Comparison of ENCODE assay signal across 9 cellular contexts in the genomic region with DNA sequence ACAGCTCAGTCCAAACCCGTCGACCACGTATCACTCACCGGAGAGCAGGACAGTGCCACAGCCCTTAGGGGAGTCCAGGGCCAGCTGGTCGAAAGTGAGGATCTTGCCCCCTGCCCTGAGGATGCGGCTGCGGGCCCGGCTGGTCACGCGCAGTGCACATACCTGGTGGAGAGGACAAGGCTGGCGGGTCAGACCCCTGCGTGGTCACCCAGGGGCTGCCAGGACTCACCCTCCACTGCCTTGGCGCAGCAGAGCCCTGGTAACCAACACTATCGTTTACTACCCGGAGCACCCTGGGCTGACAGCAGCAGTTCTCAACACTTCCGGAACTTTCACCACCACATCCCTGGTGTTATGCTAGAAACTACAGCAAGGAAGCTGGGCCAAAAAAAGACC. TPM values are rescaled to one million over a fixed set of nuclear protein-coding genes. Genes with fewer than 3 reads are reported as not detected.
DNase-seq lines count a peak whose midpoint lies in the region; ATAC-seq, FAIRE-seq and TF ChIP-seq lines count a peak whose summit lies in the region.
"Had no signal": no experiment of that assay in that cellular context is flagged by ENCODE, and none has a peak within 500 bp of the region (broad histone marks: within the 10 kb centered on the region; RNA-seq: fewer than 3 reads in every experiment).

No MANE protein-coding gene starts in this region.

- TF ChIP-seq POLR2A in GM12891 (IDR thresholded peaks at IDR 0.05; ENCODE audit: low read depth, low read length) = no peak

- H3K4me3 ChIP-seq in PC-3 (ENCODE audit: low read length) (peak overlapping the region; percentile 100; the same call in 1 of the 2 replicates), osteoblast (ENCODE audit: insufficient read depth, low read length) (no peak overlapping the region)
- no peak overlapping the region for H3K4me3 ChIP-seq in effector memory CD4-positive, alpha-beta T cell (ENCODE audit: insufficient read depth, low read depth, low read length, poor library complexity, severe bottlenecking)

- H3K36me3 ChIP-seq in PC-3 (ENCODE audit: low read depth, low read length) = peaks cover 35% of the 10 kb centered on the region
- H3K36me3 ChIP-seq in effector memory CD4-positive, alpha-beta T cell (ENCODE audit: control insufficient read depth, insufficient read depth, low read length) = peaks cover 32% of the 10 kb centered on the region
- H3K36me3 ChIP-seq in osteoblast (ENCODE audit: insufficient read depth, low read length) = peaks cover 32% of the 10 kb centered on the region

- H3F3A ChIP-seq in PC-3 (ENCODE audit: low read length, unreplicated experiment) = no peaks in the 10 kb centered on the region

- H3K79me2 ChIP-seq in PC-3 (ENCODE audit: low read length) (peaks cover 42% of the 10 kb centered on the region), osteoblast (ENCODE audit: insufficient read depth, low read length) (peaks cover 47% of the 10 kb centered on the region)

- no peak overlapping the region for H2AFZ ChIP-seq in PC-3 (ENCODE audit: low read length)
- H2AFZ ChIP-seq in osteoblast (ENCODE audit: low read length) = no peak overlapping the region

- intact Hi-C loops in PC-3 (cut with micrococcal nuclease) = no loop called here

- H3K4me2 ChIP-seq in PC-3 (ENCODE audit: low read length) = peak overlapping the region; percentile 98; the same call in 1 of the 2 replicates
- peak overlapping the region; percentile 81 for H3K4me2 ChIP-seq in osteoblast (ENCODE audit: insufficient read depth, low read length)

- H3K9me3 ChIP-seq in PC-3 (ENCODE audit: low read length) (no peaks in the 10 kb centered on the region), osteoblast (ENCODE audit: low read depth, low read length) (no peaks in the 10 kb centered on the region)
- H3K9me3 ChIP-seq in effector memory CD4-positive, alpha-beta T cell (ENCODE audit: control insufficient read depth, low read length) = no peaks in the 10 kb centered on the region

- H3K4me1 ChIP-seq in PC-3 (ENCODE audit: insufficient read depth, low read length) (peaks cover 27% of the 10 kb centered on the region), osteoblast (ENCODE audit: insufficient read depth, low read length) (peaks cover 22% of the 10 kb centered on the region)
- H3K4me1 ChIP-seq in effector memory CD4-positive, alpha-beta T cell (ENCODE audit: control insufficient read depth, insufficient read depth, low read length, poor library complexity, severe bottlenecking) = peaks cover 32% of the 10 kb centered on the region

- peaks cover 32% of the 10 kb centered on the region for H4K20me1 ChIP-seq in PC-3 (ENCODE audit: low read length)
- peaks cover 41% of the 10 kb centered on the region for H4K20me1 ChIP-seq in osteoblast (ENCODE audit: insufficient read depth, low read length)

- H3K27me3 ChIP-seq in PC-3 (ENCODE audit: low read length) (no peaks in the 10 kb centered on the region), osteoblast (ENCODE audit: insufficient read depth, low read length) (no peaks in the 10 kb centered on the region)
- no peaks in the 10 kb centered on the region for H3K27me3 ChIP-seq in effector memory CD4-positive, alpha-beta T cell (replicated peaks; ENCODE audit: control insufficient read depth, insufficient read depth, low read length, poor library complexity, severe bottlenecking)

- ATAC-seq in PC-3 = no peak
- no peak for ATAC-seq in HG03039 (IDR thresholded peaks at IDR 0.05; ENCODE audit: unreplicated experiment)
- ATAC-seq in HG03354 (IDR thresholded peaks at IDR 0.05; ENCODE audit: poor library complexity, severe bottlenecking, unreplicated experiment) = no peak

- H3K27ac ChIP-seq in PC-3 (ENCODE audit: low read length) (no peak overlapping the region), osteoblast (ENCODE audit: low read depth, low read length) (no peak overlapping the region)
- peak overlapping the region; percentile 88 for H3K27ac ChIP-seq in effector memory CD4-positive, alpha-beta T cell (ENCODE audit: insufficient read depth, low read length, poor library complexity, severe bottlenecking)

- CTCF ChIA-PET in PC-3 (lab: Charles Lee) = no interaction called here

- H3K9me2 ChIP-seq in PC-3 (replicated peaks; ENCODE audit: low read length) = no peaks in the 10 kb centered on the region

- BruUV-seq in PC-3 (replicated peaks; lab: Mats Ljungman, UMichigan) = no TSS peak

- no peak for DNase-seq in GM12891 (ENCODE audit: insufficient read length, low spot score)
- DNase-seq in PC-3 = no peak
- no peak for DNase-seq in effector memory CD4-positive, alpha-beta T cell
- peak; percentile 87 for DNase-seq in osteoblast (ENCODE audit: insufficient read length, low spot score, missing footprints)
- DNase-seq in DMS153 (lab: John Stamatoyannopoulos, UW) = no peak
- DNase-seq in effector CD8-positive, alpha-beta T cell (lab: John Stamatoyannopoulos, UW) = no peak
- DNase-seq: NCI-H510A had no signal

- no peak overlapping the region for H3K9ac ChIP-seq in PC-3 (ENCODE audit: low read length)

- TF ChIP-seq CTCF in PC-3 (conservative IDR thresholded peaks at IDR 0.05; ENCODE audit: low read depth, low read length) (no peak), osteoblast (IDR thresholded peaks at IDR 0.05; ENCODE audit: extremely low read depth, low read depth, low read length) (no peak)

- no peak for FAIRE-seq in GM12891 (lab: Jason Lieb, UNC)

- POLR2A ChIA-PET in PC-3 (lab: Charles Lee; ENCODE audit: unreplicated experiment) = no interaction called here

TF ChIP-seq in GM12891, 5 proteins besides CTCF, POLR2A, EP300 and RAD21:
- TF ChIP-seq PAX5 (IDR thresholded peaks at IDR 0.05; ENCODE audit: insufficient read depth, low read length, severe bottlenecking) = no peak
- TF ChIP-seq POU2F2 (IDR thresholded peaks at IDR 0.05; ENCODE audit: low read depth, low read length) = no peak
- TF ChIP-seq TAF1 (IDR thresholded peaks at IDR 0.05; ENCODE audit: low read depth, low read length) = no peak
- no peak for TF ChIP-seq SPI1 (IDR thresholded peaks at IDR 0.05; ENCODE audit: low read depth, low read length)
- TF ChIP-seq POLR2AphosphoS5 (IDR thresholded peaks at IDR 0.05; ENCODE audit: low read depth, low read length) = peak; percentile 16

RNA-seq across cellular contexts. Expression of a gene that starts 1.2 kb away (rescaled TPM):
- not detected for polyA plus RNA-seq in GM12891 (2012; ENCODE audit: low read depth, missing spikeins)
- total RNA-seq in PC-3 (2014; rRNA removed) (4.6 and 4.7 TPM in 2 replicates), osteoblast (0.29 TPM in 1 of 2 replicates, not detected in the other)

RNA-seq across cellular contexts. Expression of a gene that starts 2.9 kb away (rescaled TPM):
- 3,629 TPM for polyA plus RNA-seq in GM12891 (2012; ENCODE audit: low read depth, missing spikeins)
- 1,237 and 1,503 TPM in 2 replicates for total RNA-seq in PC-3 (2014; rRNA removed)
- 1,357 and 1,526 TPM in 2 replicates for total RNA-seq in osteoblast

RNA-seq across cellular contexts. Expression of a gene that starts 3.3 kb away (rescaled TPM):
- 12.4 TPM for polyA plus RNA-seq in GM12891 (2012; ENCODE audit: low read depth, missing spikeins)
- total RNA-seq in PC-3 (2014; rRNA removed) (8.5 and 8.6 TPM in 2 replicates), osteoblast (13.0 and 13.3 TPM in 2 replicates)

RNA-seq across cellular contexts. Expression of a gene that starts 9.5 kb away (rescaled TPM):
- not detected for polyA plus RNA-seq in GM12891 (2012; ENCODE audit: low read depth, missing spikeins)
- total RNA-seq in PC-3 (2014; rRNA removed) (not detected in 2 replicates), osteoblast (not detected in 2 replicates)

RNA-seq across cellular contexts. Expression of a gene that starts 21.1 kb away (rescaled TPM):
- polyA plus RNA-seq in GM12891 (2012; ENCODE audit: low read depth, missing spikeins) = 6.5 TPM
- 9.0 and 12.2 TPM in 2 replicates for total RNA-seq in PC-3 (2014; rRNA removed)
- 14.5 and 18.3 TPM in 2 replicates for total RNA-seq in osteoblast
